ENCODE assay signal across 1 cellular context in genomic region chr2:178413472-178414265, GRCh38.
TF ChIP-seq lines count a peak whose summit lies in the region.

No MANE protein-coding gene starts in this region.

TF ChIP-seq in A549, 52 proteins besides CTCF, POLR2A, EP300 and RAD21 (continued from another document):
- TF ChIP-seq, protein P1, sequence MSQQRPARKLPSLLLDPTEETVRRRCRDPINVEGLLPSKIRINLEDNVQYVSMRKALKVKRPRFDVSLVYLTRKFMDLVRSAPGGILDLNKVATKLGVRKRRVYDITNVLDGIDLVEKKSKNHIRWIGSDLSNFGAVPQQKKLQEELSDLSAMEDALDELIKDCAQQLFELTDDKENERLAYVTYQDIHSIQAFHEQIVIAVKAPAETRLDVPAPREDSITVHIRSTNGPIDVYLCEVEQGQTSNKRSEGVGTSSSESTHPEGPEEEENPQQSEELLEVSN (IDR thresholded peaks at IDR 0.05; ENCODE audit: borderline replicate concordance, low read depth): peak; percentile 62; the same call in 1 of the 2 replicates
